22 cellular contexts compared by ENCODE assay signal in the genomic region with DNA sequence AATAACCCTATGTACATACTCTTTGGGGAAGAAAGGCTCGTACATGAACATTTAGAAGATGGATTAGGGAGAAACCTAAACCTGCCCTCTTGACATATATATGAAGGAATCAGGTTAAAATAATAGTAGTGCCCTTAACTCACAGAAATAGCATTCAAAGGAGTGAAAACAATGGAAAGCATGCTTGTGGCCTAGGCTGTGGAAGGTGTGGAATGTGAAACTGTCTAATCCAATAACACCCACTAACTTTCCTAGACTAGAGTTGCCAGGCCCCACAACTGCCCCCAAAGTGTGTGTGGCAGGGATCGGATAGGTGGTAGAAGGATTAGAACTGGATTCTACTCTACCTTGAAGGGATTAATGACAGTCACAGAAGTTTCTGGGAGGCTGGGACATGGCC. TPM values are rescaled to one million over a fixed set of nuclear protein-coding genes. Genes with fewer than 3 reads are reported as not detected.
DNase-seq lines count a peak whose midpoint lies in the region; ATAC-seq, FAIRE-seq and TF ChIP-seq lines count a peak whose summit lies in the region.
"Had no signal": no experiment of that assay in that cellular context is flagged by ENCODE, and none has a peak within 500 bp of the region (broad histone marks: within the 10 kb centered on the region; RNA-seq: fewer than 3 reads in every experiment).

No MANE protein-coding gene starts in this region.

- CTCF ChIA-PET in H1 (lab: Charles Lee; ENCODE audit: partially characterized antibody), result interaction anchor here (0.8 to 1.6 kb wide), 3 partner anchors 10 to 35 kb away, joined by 3 to 5 read pairs (median 3); no protein-coding TSS in a partner anchor

- no peak overlapping the region for H2BK20ac ChIP-seq in H1 (ENCODE audit: low read length)

- no peak for FAIRE-seq in H1 (lab: Jason Lieb, UNC)
- FAIRE-seq: GM12891 had no signal

- H3K9me3 Mint-ChIP-seq in activated T-cell treated with anti-CD3 and anti-CD28 coated beads, Interleukin-2, amount 50 U/mL, for 72 hours, result peaks cover 3 to 4% of the 10 kb centered on the region in 2 donors
- H3K9me3 Mint-ChIP-seq: activated CD4-positive, alpha-beta T cell treated with anti-CD3 and anti-CD28 coated beads, Interleukin-2, amount 10 ng/mL, durations not matched to agents 7 days and 5 days; central memory CD8-positive, alpha-beta T cell; nephron had no signal

- ATAC-seq in right cardiac atrium (no peak), left cardiac atrium (no peak), aorta (ENCODE audit: low FRiP score) (no peak), GM18858 (IDR thresholded peaks at IDR 0.05; ENCODE audit: unreplicated experiment) (no peak)
- no peak for ATAC-seq in activated T-cell treated with anti-CD3 and anti-CD28 coated beads, Interleukin-2, amount 50 U/mL, for 72 hours (replicated peaks in 1 of 2)
- ATAC-seq: esophagus mucosa had no signal

- H4K8ac ChIP-seq in H1 (ENCODE audit: extremely low read depth, insufficient read depth, low read length), result no peak overlapping the region

- no peak overlapping the region for H3K4me2 ChIP-seq in H1 (ENCODE audit: insufficient read depth in 1 of 2, low read depth in 2 of 2, low read length in 2 of 2)
- H3K4me2 ChIP-seq: smooth muscle cell had no signal

- no peak overlapping the region for H3K27ac Mint-ChIP-seq in activated T-cell treated with anti-CD3 and anti-CD28 coated beads, Interleukin-2, amount 50 U/mL, for 72 hours
- H3K27ac Mint-ChIP-seq: activated CD4-positive, alpha-beta T cell treated with anti-CD3 and anti-CD28 coated beads, Interleukin-2, amount 10 ng/mL, durations not matched to agents 7 days and 5 days; CD4-positive, alpha-beta T cell had no signal

- no peaks in the 10 kb centered on the region for H3K36me3 ChIP-seq in H1 (ENCODE audit: control insufficient read depth in 2 of 4, insufficient read depth in 4 of 4, low read length in 3 of 4)
- H3K36me3 ChIP-seq in aorta (ENCODE audit: control insufficient read depth in 1 of 2, insufficient read depth in 2 of 2, low read length in 1 of 2), result no peaks in the 10 kb centered on the region

- intact Hi-C loops in right cardiac atrium (cut with DNase I), result loop anchor here in 1 of 4 donors (5.0 kb wide), 1 partner anchor 34 kb away; no protein-coding TSS in a partner anchor
- intact Hi-C loops in left cardiac atrium (cut with DNase I), result loop anchor here in 1 of 2 donors (5.0 kb wide), 1 partner anchor 34 kb away; no protein-coding TSS in a partner anchor
- intact Hi-C loops in aorta (cut with DNase I), result no loop called here

- H3K4me3 Mint-ChIP-seq in activated T-cell treated with anti-CD3 and anti-CD28 coated beads, Interleukin-2, amount 50 U/mL, for 72 hours, result no peak overlapping the region
- H3K4me3 Mint-ChIP-seq: activated CD4-positive, alpha-beta T cell treated with anti-CD3 and anti-CD28 coated beads, Interleukin-2, amount 10 ng/mL, durations not matched to agents 7 days and 5 days; CD4-positive, alpha-beta T cell; central memory CD8-positive, alpha-beta T cell; nephron had no signal

- no peak overlapping the region for H2AFZ ChIP-seq in H1 (ENCODE audit: low read length)

- peaks cover 20% of the 10 kb centered on the region for H3K27me3 Mint-ChIP-seq in activated T-cell treated with anti-CD3 and anti-CD28 coated beads, Interleukin-2, amount 50 U/mL, for 72 hours (ENCODE audit: low read depth)

- H3K4me1 ChIP-seq in right cardiac atrium (ENCODE audit: control insufficient read depth, insufficient read depth, low read length) (peaks cover 18% of the 10 kb centered on the region), H1 (replicated peaks in 1 of 4; ENCODE audit: control insufficient read depth in 3 of 4, insufficient read depth in 4 of 4, low read length in 3 of 4) (peaks cover 0 to 4% (median 0%) of the 10 kb centered on the region in 4 experiments; a peak in 1 of 7 replicates), aorta (ENCODE audit: control insufficient read depth in 1 of 2, insufficient read depth in 2 of 2, low read length in 2 of 2) (peaks cover 0 to 3% of the 10 kb centered on the region in 2 donors)

- no peak overlapping the region for H2BK120ac ChIP-seq in H1 (replicated peaks; ENCODE audit: low read depth, low read length)

- H2BK5ac ChIP-seq in H1 (ENCODE audit: low read depth, low read length), result no peak overlapping the region

- H3K27ac ChIP-seq in right cardiac atrium (ENCODE audit: low read length), result peak overlapping the region; percentile 26
- H3K27ac ChIP-seq in H1 (ENCODE audit: low read depth, low read length), result no peak overlapping the region
- H3K27ac ChIP-seq in aorta (ENCODE audit: low read depth in 1 of 2, low read length in 2 of 2), result peak overlapping the region; percentile 24 to 88

- H4K91ac ChIP-seq in H1 (replicated peaks; ENCODE audit: insufficient read length, low read length), result no peak overlapping the region

- TF ChIP-seq POLR2A in H1 (IDR thresholded peaks at IDR 0.05; ENCODE audit: control extremely low read depth in 1 of 2, low read depth in 2 of 2, low read length in 2 of 2), result no peak

- POLR2A ChIA-PET in H1 (lab: Charles Lee; ENCODE audit: partially characterized antibody), result interaction anchor here (1.3 kb wide), 1 partner anchor 10 kb away, joined by 4 read pairs; no protein-coding TSS in a partner anchor

- TF ChIP-seq CTCF in H1 (IDR thresholded peaks at IDR 0.05; ENCODE audit: control extremely low read depth in 1 of 3, insufficient read depth in 1 of 3, low read depth in 1 of 3, low read length in 3 of 3), result no peak

- H3K14ac ChIP-seq in H1 (ENCODE audit: insufficient read length), result no peak overlapping the region

- H3K27me3 ChIP-seq in right cardiac atrium (ENCODE audit: control insufficient read depth, insufficient read depth) (no peaks in the 10 kb centered on the region), H1 (replicated peaks in 1 of 4; ENCODE audit: control insufficient read depth in 3 of 4, extremely low read depth in 1 of 4, insufficient read depth in 3 of 4, low read length in 3 of 4) (no peaks in the 10 kb centered on the region), aorta (ENCODE audit: control insufficient read depth in 1 of 2, insufficient read depth in 2 of 2, low read length in 1 of 2) (no peaks in the 10 kb centered on the region)

- no peak overlapping the region for H2BK12ac ChIP-seq in H1 (ENCODE audit: low read depth, low read length)

- TF ChIP-seq EP300 in H1 (IDR thresholded peaks at IDR 0.05; ENCODE audit: borderline replicate concordance in 1 of 2, low read depth in 2 of 2, low read length in 2 of 2), result no peak

- H3K4me1 Mint-ChIP-seq in activated T-cell treated with anti-CD3 and anti-CD28 coated beads, Interleukin-2, amount 50 U/mL, for 72 hours (ENCODE audit: low read depth), result no peaks in the 10 kb centered on the region
- H3K4me1 Mint-ChIP-seq: activated CD4-positive, alpha-beta T cell treated with anti-CD3 and anti-CD28 coated beads, Interleukin-2, amount 10 ng/mL, durations not matched to agents 7 days and 5 days; central memory CD8-positive, alpha-beta T cell had no signal

- no peaks in the 10 kb centered on the region; the same call in 1 of the 2 replicates for H3K23me2 ChIP-seq in H1 (ENCODE audit: low read depth, low read length)

- H4K20me1 ChIP-seq in H1 (replicated peaks in 1 of 2; ENCODE audit: control insufficient read depth in 1 of 2, insufficient read depth in 2 of 2, low read length in 2 of 2), result no peaks in the 10 kb centered on the region

- H3K9me3 ChIP-seq in right cardiac atrium (ENCODE audit: control insufficient read depth, low read length), result no peaks in the 10 kb centered on the region
- H3K9me3 ChIP-seq in H1 (ENCODE audit: insufficient read depth in 2 of 2, low read depth in 1 of 2, low read length in 1 of 2), result no peaks in the 10 kb centered on the region
- no peaks in the 10 kb centered on the region for H3K9me3 ChIP-seq in aorta (ENCODE audit: control insufficient read depth, low read length)

- WGBS in right cardiac atrium, result 96% methylated on average over 2 of the region's 2 CpGs
- 82% methylated on average over 2 of the region's 2 CpGs; no CpG with 5 or more reads in 1 of the 2 experiments for WGBS in H1 (ENCODE audit: extremely low coverage in 1 of 2, insufficient coverage in 1 of 2, insufficient read length in 1 of 2, insufficient replicate concordance in 2 of 2, low coverage in 1 of 2, low lambda C conversion rate in 2 of 2, missing lambda C conversion rate in 1 of 2), 2 experiments
- 77 to 84% methylated on average over 2 of the region's 2 CpGs for WGBS in aorta, 2 donors

- no peak overlapping the region for H2BK15ac ChIP-seq in H1 (ENCODE audit: low read length)

- DNase-seq in right cardiac atrium, result no peak
- DNase-seq in left cardiac atrium, result no peak
- no peak for DNase-seq in H1 (ENCODE audit: low read depth in 1 of 2, low spot score in 2 of 2)
- DNase-seq in renal cortical epithelial cell (ENCODE audit: low read depth), result peak; percentile 57
- DNase-seq in aorta, result no peak
- DNase-seq in activated T-cell treated with anti-CD3 and anti-CD28 coated beads, Interleukin-2, amount 50 U/mL, for 72 hours, result no peak
- DNase-seq in activated CD4-positive, alpha-beta T cell treated with anti-CD3 and anti-CD28 coated beads for 4 hours, result no peak
- DNase-seq: ACHN; activated CD4-positive, alpha-beta T cell treated with anti-CD3 and anti-CD28 coated beads, Interleukin-2, amount 10 ng/mL, durations not matched to agents 7 days and 5 days; activated CD8-positive, alpha-beta memory T cell treated with anti-CD3 and anti-CD28 coated beads, Interleukin-2, amount 50 U/mL, for 4 hours; activated effector memory CD4-positive, alpha-beta T cell treated with anti-CD3 and anti-CD28 coated beads, Interleukin-2, amount 50 U/mL, for 16 hours; CD4-positive, alpha-beta T cell; DMS53; GOT3; NCI-H774; T-helper 1 cell had no signal

- no peak overlapping the region for H3K4ac ChIP-seq in H1 (replicated peaks; ENCODE audit: insufficient read length, low read depth, low read length)

- no peak overlapping the region for H3K56ac ChIP-seq in H1 (replicated peaks; ENCODE audit: insufficient read length, low read depth, low read length)

- no peak overlapping the region for H3K9ac ChIP-seq in H1 (replicated peaks in 1 of 4; ENCODE audit: extremely low read depth in 1 of 4, low read depth in 3 of 4, low read length in 3 of 4)

- H3K4me3 ChIP-seq in right cardiac atrium (ENCODE audit: low read length) (no peak overlapping the region), H1 (ENCODE audit: extremely low read depth in 1 of 4, insufficient read depth in 2 of 4, low read depth in 3 of 4, low read length in 4 of 4) (no peak overlapping the region), aorta (ENCODE audit: low read length in 2 of 2) (no peak overlapping the region)
- H3K4me3 ChIP-seq: smooth muscle cell had no signal

- no peaks in the 10 kb centered on the region for H3K79me2 ChIP-seq in H1 (ENCODE audit: control insufficient read depth in 1 of 2, insufficient read depth in 2 of 2, low read length in 2 of 2)

- no peak for TF ChIP-seq RAD21 in H1 (IDR thresholded peaks at IDR 0.05 in 1 of 2, conservative IDR thresholded peaks at IDR 0.05 in 1 of 2; ENCODE audit: low read depth in 2 of 2, low read length in 2 of 2)

- no peaks in the 10 kb centered on the region for H3K79me1 ChIP-seq in H1 (ENCODE audit: low read depth, low read length)

- H2AK5ac ChIP-seq in H1 (ENCODE audit: low read depth, low read length), result 0 out of 2 replicates have a peak overlapping the region, but pooled peaks have one; percentile 1

- peaks cover 0 to 1% of the 10 kb centered on the region in 2 donors for H3K36me3 Mint-ChIP-seq in activated T-cell treated with anti-CD3 and anti-CD28 coated beads, Interleukin-2, amount 50 U/mL, for 72 hours (ENCODE audit: insufficient read depth in 2 of 2)

- H3K23ac ChIP-seq in H1 (ENCODE audit: insufficient read length), result no peak overlapping the region

- H3K18ac ChIP-seq in H1 (ENCODE audit: extremely low read depth, low read length), result no peak overlapping the region

- H4K5ac ChIP-seq in H1 (ENCODE audit: insufficient read length, low read depth, low read length), result no peak overlapping the region

RNA-seq across cellular contexts. Expression of a gene that starts 39.8 kb away (rescaled TPM):
- 10 to 100 TPM; 19.0 to 56.5 (median 32.6) TPM for total RNA-seq in right cardiac atrium
- polyA plus RNA-seq in right cardiac atrium, result 5.7 TPM
- 10 to 100 TPM; 11.1 to 29.1 TPM for total RNA-seq in left cardiac atrium
- 4.6 and 5.0 TPM in 2 replicates for total RNA-seq in H1 (2021; fragmentation: NEBNext Ultra II Directional; extraction: Animal tissue kit (Norgen Biotek cat#: 25700))
- polyA plus RNA-seq in H1 (2011; rRNA removed), result 0.73 and 1.8 TPM in 2 replicates
- polyA plus RNA-seq in H1 (2011; cell fraction: cytosol; rRNA removed), result 1.3 TPM
- polyA plus RNA-seq in H1 (2011; cell fraction: nucleus; rRNA removed), result 3.5 TPM
- polyA plus RNA-seq in H1 (2012, experiment 1 of 2), result 1.6 to 2.2 TPM (median 2.0 TPM) in 4 replicates
- polyA plus RNA-seq in H1 (2012, experiment 2 of 2), result 0.22 TPM
- polyA plus RNA-seq in H1 (2013, experiment 1 of 2), result 6.0 TPM
- 6.3 TPM for polyA plus RNA-seq in H1 (2013, experiment 2 of 2)
- polyA minus RNA-seq in H1 (2011; rRNA and poly(A)+ RNA removed), result 5.7 TPM in 2 replicates
- 3.1 TPM for polyA minus RNA-seq in H1 (2011; cell fraction: cytosol; rRNA and poly(A)+ RNA removed)
- 9.2 TPM for polyA minus RNA-seq in H1 (2011; cell fraction: nucleus; rRNA and poly(A)+ RNA removed)
- 0.05 and 0.52 TPM in 2 replicates for total RNA-seq in renal cortical epithelial cell
- total RNA-seq in aorta, result 100 to 1,000 TPM in 1 of 2 donors, 10 to 100 TPM in 1; 75.9 to 119 TPM
- 1 to 10 TPM; 8.9 to 9.0 TPM for polyA plus RNA-seq in aorta
- under 1 TPM; 0.55 to 0.90 TPM for total RNA-seq in activated T-cell treated with anti-CD3 and anti-CD28 coated beads, Interleukin-2, amount 50 U/mL, for 72 hours
- total RNA-seq: activated CD4-positive, alpha-beta T cell treated with anti-CD3 and anti-CD28 coated beads, Interleukin-2, amount 10 ng/mL, durations not matched to agents 7 days and 5 days; CD4-positive, alpha-beta T cell had no signal
